ENCODE assay signal across 23 cellular contexts in the genomic region with DNA sequence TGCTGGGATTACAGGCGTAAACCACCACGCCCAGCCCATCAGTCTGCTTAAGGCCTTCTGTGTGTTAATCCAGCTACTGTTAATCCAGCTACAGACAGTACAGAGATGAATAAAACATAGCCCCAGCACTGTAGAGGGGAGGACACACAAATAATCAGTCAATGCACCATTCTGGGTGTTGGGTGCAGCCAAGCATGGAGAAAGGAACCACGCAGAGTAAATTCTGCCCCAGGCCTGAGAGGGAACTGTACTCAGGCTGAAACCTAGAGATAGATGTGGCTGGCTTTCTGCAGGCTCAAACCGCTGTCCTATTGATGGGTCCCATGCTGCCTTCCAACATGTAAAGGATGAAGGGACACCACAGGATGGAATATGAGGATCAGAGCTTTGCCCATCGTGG.
"Had no signal": no experiment of that assay in that cellular context is flagged by ENCODE, and none has a peak within 500 bp of the region (broad histone marks: within the 10 kb centered on the region; RNA-seq: fewer than 3 reads in every experiment).

No MANE protein-coding gene starts in this region.

- H3K9me3 Mint-ChIP-seq: endodermal cell; nephron; stimulated activated effector memory CD8-positive, alpha-beta T cell treated with anti-CD3 and anti-CD28 coated beads, Interleukin-12 subunit alpha, Interleukin-12 subunit beta, amount 100 ng/mL, for 72 hours; stimulated activated naive CD8-positive, alpha-beta T cell treated with anti-CD3 and anti-CD28 coated beads, Interleukin-15, amount 100 ng/mL, for 72 hours had no signal

- H3K4me3 ChIP-seq: hepatocyte, left ventricle myocardium inferior, lower lobe of right lung, prostate gland, right lobe of liver, testis, tibial nerve had no signal

- H3K9ac ChIP-seq: parathyroid adenoma had no signal

- H3K4me1 ChIP-seq: foreskin keratinocyte, left ventricle myocardium inferior, lower lobe of right lung, parathyroid adenoma, prostate gland, right lobe of liver, testis, tibial nerve had no signal

- H3K36me3 Mint-ChIP-seq: naive B cell; stimulated activated effector memory CD8-positive, alpha-beta T cell treated with anti-CD3 and anti-CD28 coated beads, Interleukin-12 subunit alpha, Interleukin-12 subunit beta, amount 100 ng/mL, for 72 hours had no signal

- H3K36me3 ChIP-seq: left ventricle myocardium inferior, lower lobe of right lung, prostate gland, right lobe of liver, tibial nerve had no signal

- H3K4me1 Mint-ChIP-seq: nephron; stimulated activated effector memory CD8-positive, alpha-beta T cell treated with anti-CD3 and anti-CD28 coated beads, Interleukin-12 subunit alpha, Interleukin-12 subunit beta, amount 100 ng/mL, for 72 hours; stimulated activated naive CD8-positive, alpha-beta T cell treated with anti-CD3 and anti-CD28 coated beads, Interleukin-15, amount 100 ng/mL, for 72 hours had no signal

- H3K4me2 ChIP-seq: hepatocyte had no signal

- H3K27ac Mint-ChIP-seq: endodermal cell; naive B cell; nephron; stimulated activated effector memory CD8-positive, alpha-beta T cell treated with anti-CD3 and anti-CD28 coated beads, Interleukin-12 subunit alpha, Interleukin-12 subunit beta, amount 100 ng/mL, for 72 hours; stimulated activated naive CD8-positive, alpha-beta T cell treated with anti-CD3 and anti-CD28 coated beads, Interleukin-15, amount 100 ng/mL, for 72 hours had no signal

- H3K27me3 ChIP-seq: foreskin keratinocyte, right lobe of liver, testis, tibial nerve had no signal

- H3K27ac ChIP-seq: foreskin keratinocyte, hepatocyte, left ventricle myocardium inferior, lower lobe of right lung, parathyroid adenoma, prostate gland, right lobe of liver, testis, tibial nerve had no signal

- H3K4me3 Mint-ChIP-seq: endodermal cell; nephron; stimulated activated effector memory CD8-positive, alpha-beta T cell treated with anti-CD3 and anti-CD28 coated beads, Interleukin-12 subunit alpha, Interleukin-12 subunit beta, amount 100 ng/mL, for 72 hours; stimulated activated naive CD8-positive, alpha-beta T cell treated with anti-CD3 and anti-CD28 coated beads, Interleukin-15, amount 100 ng/mL, for 72 hours had no signal

- H3K9me3 ChIP-seq: left ventricle myocardium inferior, lower lobe of right lung, prostate gland, right lobe of liver, testis, tibial nerve had no signal

- ATAC-seq: foreskin keratinocyte; left cardiac atrium; lower lobe of right lung; right lobe of liver; stimulated activated effector memory CD8-positive, alpha-beta T cell treated with anti-CD3 and anti-CD28 coated beads, Interleukin-12 subunit alpha, Interleukin-12 subunit beta, amount 100 ng/mL, for 72 hours; stimulated activated naive CD8-positive, alpha-beta T cell treated with anti-CD3 and anti-CD28 coated beads, Interleukin-15, amount 100 ng/mL, for 72 hours had no signal

- DNase-seq: dermis blood vessel endothelial cell; endodermal cell; erythroblast; foreskin keratinocyte; head of caudate nucleus; kidney; left cardiac atrium; left ventricle myocardium inferior; lower lobe of right lung; mesenchymal stem cell; naive B cell; retina; right lobe of liver; stimulated activated CD4-positive, alpha-beta T cell treated with anti-CD3 and anti-CD28 coated beads, Interleukin-4, amount 100 ng/mL, for 1 hour; stimulated activated CD8-positive, alpha-beta memory T cell treated with anti-CD3 and anti-CD28 coated beads, Interleukin-4, amount 100 ng/mL, for 48 hours; stimulated activated naive CD8-positive, alpha-beta T cell treated with anti-CD3 and anti-CD28 coated beads, Interleukin-15, amount 100 ng/mL, for 72 hours; testis had no signal
